28 cellular contexts compared by ENCODE assay signal in the genomic region with DNA sequence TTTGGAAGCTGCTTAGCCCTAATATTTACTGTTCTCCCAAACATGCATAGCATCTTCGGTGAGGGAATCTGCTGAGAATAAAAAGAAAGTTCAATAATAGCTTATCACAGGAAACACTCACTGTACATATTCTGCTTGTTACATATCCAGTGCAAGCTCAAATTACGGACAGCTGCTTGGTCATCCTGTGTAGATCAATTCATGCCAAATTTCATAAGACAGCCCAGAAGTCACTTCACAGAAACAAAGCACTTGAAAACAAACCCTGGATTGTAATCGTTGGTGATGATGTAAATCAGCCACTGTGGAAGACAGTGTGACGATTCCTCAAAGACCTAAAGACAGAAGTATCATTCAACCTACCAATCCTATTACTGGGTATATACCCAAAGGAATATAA.
DNase-seq lines count a peak whose midpoint lies in the region; ATAC-seq, FAIRE-seq and TF ChIP-seq lines count a peak whose summit lies in the region.
"Had no signal": no experiment of that assay in that cellular context is flagged by ENCODE, and none has a peak within 500 bp of the region (broad histone marks: within the 10 kb centered on the region; RNA-seq: fewer than 3 reads in every experiment).

No MANE protein-coding gene starts in this region.

- no peak for TF ChIP-seq CTCF in astrocyte (IDR thresholded peaks at IDR 0.05; ENCODE audit: insufficient read depth, low read depth, low read length)

- H3K4me1 ChIP-seq in astrocyte (ENCODE audit: insufficient read depth, low read length) = no peaks in the 10 kb centered on the region
- H3K4me1 ChIP-seq: esophagus muscularis mucosa, psoas muscle had no signal

- H3K9me3 ChIP-seq in astrocyte (ENCODE audit: insufficient read depth, low read depth, low read length) = no peaks in the 10 kb centered on the region
- H3K9me3 ChIP-seq: esophagus muscularis mucosa, psoas muscle had no signal

- H3K9me3 Mint-ChIP-seq in astrocyte (ENCODE audit: unreplicated experiment) = no peaks in the 10 kb centered on the region
- H3K9me3 Mint-ChIP-seq in immature natural killer cell = peaks cover 0 to 6% (median 0%) of the 10 kb centered on the region in 6 donors
- H3K9me3 Mint-ChIP-seq: activated naive CD4-positive, alpha-beta T cell treated with anti-CD3 and anti-CD28 coated beads for 36 hours had no signal

- H3K27me3 Mint-ChIP-seq in astrocyte (ENCODE audit: low read depth, unreplicated experiment) (no peaks in the 10 kb centered on the region), immature natural killer cell (ENCODE audit: low read depth in 3 of 3) (peaks cover 0 to 2% (median 2%) of the 10 kb centered on the region in 3 donors)
- H3K27me3 Mint-ChIP-seq: activated CD4-positive, alpha-beta T cell treated with anti-CD3 and anti-CD28 coated beads for 36 hours; activated CD8-positive, alpha-beta T cell treated with anti-CD3 and anti-CD28 coated beads for 36 hours; CD4-positive, alpha-beta T cell; stimulated activated naive B cell treated with anti-CD40 and anti-IgM and Interleukin-4, amounts not matched to agents 10 μg/mL and 1 μg/mL and 100 μg/mL, for 72 hours had no signal

- no peaks in the 10 kb centered on the region for H3K27me3 ChIP-seq in astrocyte (ENCODE audit: insufficient read depth, low read length)
- H3K27me3 ChIP-seq: dorsolateral prefrontal cortex, esophagus muscularis mucosa had no signal

- peak overlapping the region; percentile 75 for H3K27ac Mint-ChIP-seq in astrocyte (ENCODE audit: unreplicated experiment)
- peak overlapping the region; percentile 28 to 91 (median 64) for H3K27ac Mint-ChIP-seq in immature natural killer cell
- H3K27ac Mint-ChIP-seq: activated CD4-positive, alpha-beta T cell treated with anti-CD3 and anti-CD28 coated beads for 36 hours; activated CD8-positive, alpha-beta T cell treated with anti-CD3 and anti-CD28 coated beads for 36 hours; activated naive CD4-positive, alpha-beta T cell treated with anti-CD3 and anti-CD28 coated beads for 36 hours; CD4-positive, alpha-beta T cell; GM23338; HFFc6; stimulated activated naive B cell treated with anti-CD40 and anti-IgM and Interleukin-4, amounts not matched to agents 10 μg/mL and 1 μg/mL and 100 μg/mL, for 72 hours had no signal

- no peak overlapping the region for H2AFZ ChIP-seq in astrocyte (ENCODE audit: low read depth, low read length)
- H2AFZ ChIP-seq: GM23338 had no signal

- DNase-seq in LHCN-M2 (ENCODE audit: low read depth) (peak; percentile 83), astrocyte (ENCODE audit: low read depth) (no peak), immature natural killer cell (no peak), skeletal muscle cell (ENCODE audit: low read depth) (peak; percentile 51), middle frontal gyrus (ENCODE audit: extremely low spot score, low spot score) (no peak), NCI-H1417 treated with DMSO at 0.1 percent for 48 hours (lab: John Stamatoyannopoulos, UW) (no peak)
- DNase-seq: activated CD4-positive, alpha-beta T cell treated with anti-CD3 and anti-CD28 coated beads for 36 hours; activated CD8-positive, alpha-beta memory T cell treated with anti-CD3 and anti-CD28 coated beads, Interleukin-2, amount 50 U/mL, for 48 hours; activated CD8-positive, alpha-beta T cell treated with anti-CD3 and anti-CD28 coated beads for 36 hours; activated naive CD4-positive, alpha-beta T cell treated with anti-CD3 and anti-CD28 coated beads for 36 hours; CD4-positive, alpha-beta T cell; dorsolateral prefrontal cortex; HFFc6; NCI-H1105; NCI-H2029; NCI-H2227 treated with DMSO at 0.1 percent for 48 hours; psoas muscle; Right ventricle myocardium superior; stimulated activated naive B cell treated with anti-CD40 and anti-IgM and Interleukin-4, amounts not matched to agents 10 μg/mL and 1 μg/mL and 100 μg/mL, for 72 hours had no signal

- no peak for ATAC-seq in GM18907 (IDR thresholded peaks at IDR 0.05; ENCODE audit: unreplicated experiment)
- ATAC-seq: activated CD4-positive, alpha-beta T cell treated with anti-CD3 and anti-CD28 coated beads for 36 hours; activated CD8-positive, alpha-beta T cell treated with anti-CD3 and anti-CD28 coated beads for 36 hours; GM23338; K562; left lobe of liver; Panc1; psoas muscle; stimulated activated naive B cell treated with anti-CD40 and anti-IgM and Interleukin-4, amounts not matched to agents 10 μg/mL and 1 μg/mL and 100 μg/mL, for 72 hours had no signal

- FAIRE-seq in astrocyte (lab: Jason Lieb, UNC) = no peak
- FAIRE-seq: endometrium, islet of Langerhans, K562 had no signal

- H3K4me3 Mint-ChIP-seq in astrocyte (ENCODE audit: unreplicated experiment) = no peak overlapping the region
- peak overlapping the region in 4 of 5 donors; percentile 17 to 77 (median 37) for H3K4me3 Mint-ChIP-seq in immature natural killer cell
- H3K4me3 Mint-ChIP-seq: activated CD4-positive, alpha-beta T cell treated with anti-CD3 and anti-CD28 coated beads for 36 hours; activated CD8-positive, alpha-beta T cell treated with anti-CD3 and anti-CD28 coated beads for 36 hours; activated naive CD4-positive, alpha-beta T cell treated with anti-CD3 and anti-CD28 coated beads for 36 hours; CD4-positive, alpha-beta T cell; GM23338; HFFc6; stimulated activated naive B cell treated with anti-CD40 and anti-IgM and Interleukin-4, amounts not matched to agents 10 μg/mL and 1 μg/mL and 100 μg/mL, for 72 hours had no signal

- H3K4me3 ChIP-seq in astrocyte (ENCODE audit: insufficient read depth, low read depth, low read length) (no peak overlapping the region), skeletal muscle cell (ENCODE audit: low read depth, low read length) (no peak overlapping the region)
- H3K4me3 ChIP-seq: esophagus muscularis mucosa, GM23338, K562, psoas muscle, skin epidermis had no signal

- H3K9ac ChIP-seq in astrocyte (ENCODE audit: low read length) = no peak overlapping the region

- no peaks in the 10 kb centered on the region for H3K36me3 ChIP-seq in astrocyte (ENCODE audit: insufficient read depth, low read length)
- H3K36me3 ChIP-seq: esophagus muscularis mucosa had no signal

- H3K79me2 ChIP-seq in astrocyte (ENCODE audit: insufficient read depth, low read length) = no peaks in the 10 kb centered on the region

- no peak overlapping the region for H3K27ac ChIP-seq in astrocyte (ENCODE audit: low read depth, low read length)
- H3K27ac ChIP-seq: esophagus muscularis mucosa, psoas muscle, skin epidermis had no signal

- H3K36me3 Mint-ChIP-seq in astrocyte (ENCODE audit: low read depth, unreplicated experiment) (no peaks in the 10 kb centered on the region), immature natural killer cell (peaks cover 0 to 5% (median 4%) of the 10 kb centered on the region in 3 donors)
- H3K36me3 Mint-ChIP-seq: stimulated activated naive B cell treated with anti-CD40 and anti-IgM and Interleukin-4, amounts not matched to agents 10 μg/mL and 1 μg/mL and 100 μg/mL, for 72 hours had no signal

- H3K4me2 ChIP-seq in astrocyte (ENCODE audit: low read length) = no peak overlapping the region
- H3K4me2 ChIP-seq: GM23338 had no signal

- H4K20me1 ChIP-seq in astrocyte (ENCODE audit: insufficient read depth, low read length) = no peaks in the 10 kb centered on the region

- H3K4me1 Mint-ChIP-seq in astrocyte (ENCODE audit: low read depth, unreplicated experiment) (peaks cover 4% of the 10 kb centered on the region), immature natural killer cell (peaks cover 28 to 33% of the 10 kb centered on the region in 2 donors)
- H3K4me1 Mint-ChIP-seq: activated CD4-positive, alpha-beta T cell treated with anti-CD3 and anti-CD28 coated beads for 36 hours; GM23338; stimulated activated naive B cell treated with anti-CD40 and anti-IgM and Interleukin-4, amounts not matched to agents 10 μg/mL and 1 μg/mL and 100 μg/mL, for 72 hours had no signal

Comparison
In these comparisons a context has a peak if more than half of its experiments do, and no peak if none do; other contexts are left out.
1. DNase-seq: peak in LHCN-M2 (single experiment) and skeletal muscle cell (single experiment); none in astrocyte (single experiment), immature natural killer cell (0 of 3), middle frontal gyrus (single experiment) and NCI-H1417 treated with DMSO at 0.1 percent for 48 hours (single experiment).